Comparison of ENCODE assay signal across 27 cellular contexts in genomic region chr5:170704417-170705195, GRCh38.
"Had no signal": no experiment of that assay in that cellular context is flagged by ENCODE, and none has a peak within 500 bp of the region (broad histone marks: within the 10 kb centered on the region; RNA-seq: fewer than 3 reads in every experiment).

No MANE protein-coding gene starts in this region.

- H3K4me3 Mint-ChIP-seq: mesothelial cell of epicardium; naive B cell; natural killer cell treated with Interleukin-12 subunit alpha and Interleukin-12 subunit beta and Interleukin-15 and Interleukin-18, amount 100 ng/mL, for 72 hours; neural crest cell; stimulated activated effector memory CD8-positive, alpha-beta T cell treated with anti-CD3 and anti-CD28 coated beads, Interleukin-12 subunit alpha, Interleukin-12 subunit beta, amount 100 ng/mL, for 72 hours had no signal

- H3K36me3 Mint-ChIP-seq: mesothelial cell of epicardium; natural killer cell treated with Interleukin-12 subunit alpha and Interleukin-12 subunit beta and Interleukin-15 and Interleukin-18, amount 100 ng/mL, for 72 hours; stimulated activated effector memory CD8-positive, alpha-beta T cell treated with anti-CD3 and anti-CD28 coated beads, Interleukin-12 subunit alpha, Interleukin-12 subunit beta, amount 100 ng/mL, for 72 hours had no signal

- H3K4me1 Mint-ChIP-seq: mesothelial cell of epicardium; naive B cell; neural crest cell; stimulated activated effector memory CD8-positive, alpha-beta T cell treated with anti-CD3 and anti-CD28 coated beads, Interleukin-12 subunit alpha, Interleukin-12 subunit beta, amount 100 ng/mL, for 72 hours had no signal

- H3K4me1 ChIP-seq: esophagus muscularis mucosa, foreskin keratinocyte, gastroesophageal sphincter, heart left ventricle, left lung, prostate gland, right atrium auricular region, stomach, thyroid gland, vagina had no signal

- ATAC-seq: foreskin keratinocyte; gastroesophageal sphincter; heart left ventricle; left cardiac atrium; left lung; mucosa of descending colon; natural killer cell treated with Interleukin-12 subunit alpha and Interleukin-12 subunit beta and Interleukin-15 and Interleukin-18, amount 100 ng/mL, for 72 hours; sciatic nerve; stimulated activated effector memory CD8-positive, alpha-beta T cell treated with anti-CD3 and anti-CD28 coated beads, Interleukin-12 subunit alpha, Interleukin-12 subunit beta, amount 100 ng/mL, for 72 hours had no signal

- H3K9me3 Mint-ChIP-seq: natural killer cell treated with Interleukin-12 subunit alpha and Interleukin-12 subunit beta and Interleukin-15 and Interleukin-18, amount 100 ng/mL, for 72 hours; stimulated activated effector memory CD8-positive, alpha-beta T cell treated with anti-CD3 and anti-CD28 coated beads, Interleukin-12 subunit alpha, Interleukin-12 subunit beta, amount 100 ng/mL, for 72 hours had no signal

- H3K27ac Mint-ChIP-seq: mesothelial cell of epicardium; naive B cell; natural killer cell treated with Interleukin-12 subunit alpha and Interleukin-12 subunit beta and Interleukin-15 and Interleukin-18, amount 100 ng/mL, for 72 hours; stimulated activated effector memory CD8-positive, alpha-beta T cell treated with anti-CD3 and anti-CD28 coated beads, Interleukin-12 subunit alpha, Interleukin-12 subunit beta, amount 100 ng/mL, for 72 hours had no signal

- H3K27ac ChIP-seq: esophagus muscularis mucosa, foreskin keratinocyte, gastroesophageal sphincter, heart left ventricle, left lung, neutrophil, prostate gland, right atrium auricular region, stomach, thyroid gland, vagina had no signal

- H3K4me3 ChIP-seq: esophagus muscularis mucosa, gastroesophageal sphincter, heart left ventricle, left lung, mucosa of descending colon, prostate gland, right atrium auricular region, stomach, thyroid gland, vagina had no signal

- H3K36me3 ChIP-seq: esophagus muscularis mucosa, gastroesophageal sphincter, heart left ventricle, left lung, neutrophil, prostate gland, right atrium auricular region, stomach, thyroid gland, vagina had no signal

- DNase-seq: dermis blood vessel endothelial cell; effector memory CD4-positive, alpha-beta T cell; foreskin keratinocyte; heart left ventricle; hippocampal formation; left cardiac atrium; left lung; mesenchymal stem cell; mucosa of descending colon; naive B cell; stimulated activated CD4-positive, alpha-beta T cell treated with anti-CD3 and anti-CD28 coated beads, Interleukin-2, amount 100 ng/mL, for 24 hours; stimulated activated CD4-positive, alpha-beta T cell treated with anti-CD3 and anti-CD28 coated beads, Interleukin-4, amount 100 ng/mL, for 24 hours; stimulated activated naive CD4-positive, alpha-beta T cell treated with Interleukin-2 at 50 U/mL for 16 hours; stomach; thyroid gland; trophoblast cell had no signal

- H3K9me3 ChIP-seq: mucosa of descending colon, neutrophil, prostate gland, thyroid gland, vagina had no signal
